In the genomic region with DNA sequence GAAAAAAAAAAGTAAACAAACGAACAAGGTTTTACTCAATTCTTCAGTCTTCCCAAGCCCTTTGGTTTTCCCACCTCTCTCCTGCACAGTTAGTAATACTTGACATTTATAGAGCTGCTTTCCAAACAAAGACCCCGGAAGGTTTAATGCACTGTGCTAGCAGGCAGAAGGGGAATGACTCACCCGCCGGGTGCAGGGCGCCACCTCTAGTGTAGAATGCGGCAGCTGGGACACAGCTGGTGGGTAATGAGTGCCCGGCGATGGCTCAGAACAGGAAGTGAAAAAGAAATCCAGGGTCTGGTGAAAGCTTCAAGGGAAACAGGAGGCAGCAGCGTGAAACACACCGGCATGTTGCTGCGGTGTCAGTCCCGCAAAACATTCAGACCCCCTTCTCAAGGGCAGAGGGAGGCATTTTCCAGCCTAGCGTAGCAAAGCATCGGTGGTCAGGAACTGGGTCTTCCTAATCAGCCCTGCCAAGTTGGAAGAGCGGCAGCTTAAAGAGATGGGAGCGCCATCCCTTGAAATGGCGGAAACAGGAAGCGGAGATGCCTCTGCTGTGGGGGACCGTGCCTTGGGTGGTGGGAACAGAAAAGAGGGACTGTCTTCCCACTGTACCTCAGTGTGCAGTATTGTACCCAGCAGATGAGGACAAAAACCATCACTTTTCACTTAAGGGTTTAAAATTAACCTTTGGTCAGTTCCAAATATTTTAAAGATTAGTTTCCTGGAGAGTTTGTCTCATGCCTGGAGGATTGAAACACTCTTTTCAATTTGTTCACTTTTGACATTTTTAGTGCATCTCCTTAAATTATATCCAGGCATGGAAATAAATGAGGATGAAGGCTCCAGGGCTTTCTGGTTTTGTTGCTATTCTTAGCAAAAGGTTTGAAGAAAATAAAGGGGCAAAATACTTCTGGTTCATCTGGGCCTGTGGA, we compare ENCODE assay signal across 9 cellular contexts.
A peak's percentile ranks its signal among the peaks of the same experiment; 100 is the strongest.
DNase-seq lines count a peak whose midpoint lies in the region; ATAC-seq and TF ChIP-seq lines count a peak whose summit lies in the region.
"Had no signal": no experiment of that assay in that cellular context is flagged by ENCODE, and none has a peak within 500 bp of the region (broad histone marks: within the 10 kb centered on the region; RNA-seq: fewer than 3 reads in every experiment).

No MANE protein-coding gene starts in this region.

- no peak overlapping the region for H3K4me3 ChIP-seq in BE2C (ENCODE audit: low read depth, low read length)

- peaks cover 6% of the 10 kb centered on the region; the same call in 1 of the 2 replicates for H3K27me3 Mint-ChIP-seq in HFFc6 (ENCODE audit: insufficient read depth)
- H3K27me3 Mint-ChIP-seq: activated B cell treated with CpG ODN at 0.5 μM for 24 hours had no signal

- H3K27ac Mint-ChIP-seq in HFFc6 = peak overlapping the region; percentile 88
- H3K27ac Mint-ChIP-seq: activated B cell treated with CpG ODN at 0.5 μM for 24 hours had no signal

- peaks cover 12% of the 10 kb centered on the region for H3K36me3 Mint-ChIP-seq in HFFc6 (ENCODE audit: low read depth)

- H3K9me3 ChIP-seq in BE2C = peaks cover 3% of the 10 kb centered on the region; the same call in 1 of the 2 replicates

- no peaks in the 10 kb centered on the region for H3K36me3 ChIP-seq in BE2C

- DNase-seq in BE2C (peak; percentile 24), HFFc6 (peak; percentile 41), RPMI8226 (peak; percentile 63), left kidney (ENCODE audit: low read depth, low spot score) (peak; percentile 56), T-helper 2 cell (no peak)
- no peak for DNase-seq in activated naive CD4-positive, alpha-beta T cell (lab: John Stamatoyannopoulos, UW)
- DNase-seq: activated B cell treated with CpG ODN at 0.5 μM for 24 hours had no signal

- no peak for ATAC-seq in HG03135 (IDR thresholded peaks at IDR 0.05; ENCODE audit: unreplicated experiment)
- ATAC-seq in HG02763 (IDR thresholded peaks at IDR 0.05; ENCODE audit: unreplicated experiment) = no peak

- TF ChIP-seq CTCF in BE2C (IDR thresholded peaks at IDR 0.05; ENCODE audit: low read depth, low read length) = no peak
- peak; percentile 24; the same call in 1 of the 2 replicates for TF ChIP-seq CTCF in HFFc6 (IDR thresholded peaks at IDR 0.05)

- peak overlapping the region; percentile 87 for H3K4me3 Mint-ChIP-seq in HFFc6
- H3K4me3 Mint-ChIP-seq: activated B cell treated with CpG ODN at 0.5 μM for 24 hours had no signal

- H3K27me3 ChIP-seq in BE2C = no peaks in the 10 kb centered on the region

- H3K4me1 ChIP-seq in BE2C = peaks cover 8% of the 10 kb centered on the region

- peaks cover 14% of the 10 kb centered on the region for H3K9me3 Mint-ChIP-seq in HFFc6

- H3K4me1 Mint-ChIP-seq in HFFc6 (ENCODE audit: low read depth) = peaks cover 24% of the 10 kb centered on the region
- H3K4me1 Mint-ChIP-seq: activated B cell treated with CpG ODN at 0.5 μM for 24 hours had no signal

Comparison
In these comparisons a context has a peak if more than half of its experiments do, and no peak if none do; other contexts are left out.
1. DNase-seq: peak in BE2C (single experiment), HFFc6 (single experiment), RPMI8226 (single experiment) and left kidney (single experiment); none in T-helper 2 cell (0 of 5) and activated naive CD4-positive, alpha-beta T cell (0 of 4).